Comparison of ENCODE assay signal across 23 cellular contexts in the genomic region with DNA sequence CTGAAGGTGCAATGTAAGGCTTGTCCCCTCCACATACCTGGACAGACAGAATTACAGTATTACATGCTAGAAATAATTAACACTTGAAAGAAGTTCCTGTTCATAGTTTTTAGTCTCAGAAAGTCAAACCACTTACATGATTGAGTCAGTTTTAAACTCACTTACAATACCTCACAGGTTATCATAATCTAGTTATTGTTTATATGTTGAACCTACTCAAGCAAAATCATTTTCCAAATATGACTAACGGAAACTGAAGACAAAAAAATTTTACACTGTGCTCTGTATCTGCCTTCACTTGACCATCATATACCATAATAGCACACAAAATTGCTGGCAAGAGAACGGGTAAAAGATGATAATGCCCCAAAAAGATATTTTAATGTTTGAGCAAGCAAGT.
"Had no signal": no experiment of that assay in that cellular context is flagged by ENCODE, and none has a peak within 500 bp of the region (broad histone marks: within the 10 kb centered on the region; RNA-seq: fewer than 3 reads in every experiment).

No MANE protein-coding gene starts in this region.

- H3K4me1 ChIP-seq: lower lobe of right lung, neural progenitor cell, parathyroid adenoma, right lobe of liver, tibial artery had no signal

- H3K27me3 Mint-ChIP-seq: naive B cell; natural killer cell treated with Interleukin-12 subunit alpha and Interleukin-12 subunit beta and Interleukin-15 and Interleukin-18, amount 100 ng/mL, for 72 hours; progenitor cell of endocrine pancreas; type B pancreatic cell had no signal

- H3K4me3 Mint-ChIP-seq: immature natural killer cell; mesothelial cell of epicardium; naive B cell; natural killer cell treated with Interleukin-12 subunit alpha and Interleukin-12 subunit beta and Interleukin-15 and Interleukin-18, amount 100 ng/mL, for 72 hours; neural progenitor cell; type B pancreatic cell had no signal

- ATAC-seq: left ventricle myocardium superior; lower lobe of right lung; mucosa of descending colon; natural killer cell treated with Interleukin-12 subunit alpha and Interleukin-12 subunit beta and Interleukin-15 and Interleukin-18, amount 100 ng/mL, for 72 hours; right lobe of liver had no signal

- H3K4me2 ChIP-seq: neural progenitor cell had no signal

- H3K9me3 ChIP-seq: lower lobe of right lung, mucosa of descending colon, right lobe of liver, testis, tibial artery had no signal

- H3K9ac ChIP-seq: neural progenitor cell, parathyroid adenoma had no signal

- H3K4me3 ChIP-seq: lower lobe of right lung, mucosa of descending colon, neural progenitor cell, right lobe of liver, testis, tibial artery had no signal

- H3K27ac Mint-ChIP-seq: mesothelial cell of epicardium; naive B cell; natural killer cell treated with Interleukin-12 subunit alpha and Interleukin-12 subunit beta and Interleukin-15 and Interleukin-18, amount 100 ng/mL, for 72 hours; neural progenitor cell; progenitor cell of endocrine pancreas; type B pancreatic cell had no signal

- H3K27ac ChIP-seq: lower lobe of right lung, neural progenitor cell, parathyroid adenoma, right lobe of liver, testis, tibial artery had no signal

- H3K4me1 Mint-ChIP-seq: neural progenitor cell had no signal

- FAIRE-seq: frontal cortex, keratinocyte, small intestine had no signal

- H3K27me3 ChIP-seq: neural progenitor cell, right lobe of liver, testis, tibial artery had no signal

- H3K9me3 Mint-ChIP-seq: immature natural killer cell; mesothelial cell of epicardium; naive B cell; natural killer cell treated with Interleukin-12 subunit alpha and Interleukin-12 subunit beta and Interleukin-15 and Interleukin-18, amount 100 ng/mL, for 72 hours; neural progenitor cell; type B pancreatic cell had no signal

- H2AFZ ChIP-seq: neural progenitor cell, parathyroid adenoma had no signal

- DNase-seq: cortex of kidney; hypothalamus; immature natural killer cell; left ventricle myocardium superior; lower lobe of right lung; mucosa of descending colon; naive B cell; right lobe of liver; small intestine; stimulated activated CD4-positive, alpha-beta T cell treated with anti-CD3 and anti-CD28 coated beads, Interleukin-15, amount 100 ng/mL, for 24 hours; stimulated activated CD4-positive, alpha-beta T cell treated with anti-CD3 and anti-CD28 coated beads, Interleukin-2, amount 100 ng/mL, for 48 hours; stimulated activated naive CD4-positive, alpha-beta T cell; substantia nigra; testis; tibial artery had no signal
